ENCODE assay signal across 29 cellular contexts in genomic region chr3:192827208-192827607, GRCh38.
A peak's percentile ranks its signal among the peaks of the same experiment; 100 is the strongest.
DNase-seq lines count a peak whose midpoint lies in the region; ATAC-seq, FAIRE-seq and TF ChIP-seq lines count a peak whose summit lies in the region.
"Had no signal": no experiment of that assay in that cellular context is flagged by ENCODE, and none has a peak within 500 bp of the region (broad histone marks: within the 10 kb centered on the region; RNA-seq: fewer than 3 reads in every experiment).

No MANE protein-coding gene starts in this region.

- H2AFZ ChIP-seq in mammary epithelial cell (ENCODE audit: low read depth, low read length) = no peak overlapping the region

- no peak overlapping the region for H3K4me2 ChIP-seq in mammary epithelial cell (ENCODE audit: insufficient read depth, low read depth, low read length)
- H3K4me2 ChIP-seq: smooth muscle cell had no signal

- H3K27ac Mint-ChIP-seq in stimulated activated effector memory CD8-positive, alpha-beta T cell treated with anti-CD3 and anti-CD28 coated beads, Interleukin-12 subunit alpha, Interleukin-12 subunit beta, amount 100 ng/mL, for 72 hours = no peak overlapping the region
- H3K27ac Mint-ChIP-seq: activated B cell treated with CpG ODN at 0.5 μM for 24 hours; activated naive CD4-positive, alpha-beta T cell treated with anti-CD3 and anti-CD28 coated beads, Interleukin-2, amount 50 U/mL, for 24 hours; activated T-helper 1 cell treated with anti-CD3 and anti-CD28 coated beads, Interleukin-12 subunit alpha, Interleukin-12 subunit beta, Interleukin-2, Interleukin-4 antibody, amounts not matched to agents 30 ng/mL and 10 ng/mL and 1 ng/mL, durations not matched to agents 14 hours and 24 hours and 36 hours; dendritic cell treated with granulocyte-macrophage colony-stimulating factor and Interleukin-4, amounts not matched to agents 40 ng/mL and 50 ng/mL, for 4 days; mesothelial cell of epicardium; naive thymus-derived CD8-positive, alpha-beta T cell had no signal

- H3K9me3 ChIP-seq in mammary epithelial cell (replicated peaks; ENCODE audit: insufficient read depth, low read length) = no peaks in the 10 kb centered on the region
- no peaks in the 10 kb centered on the region for H3K9me3 ChIP-seq in breast epithelium
- H3K9me3 ChIP-seq in MG63 = no peaks in the 10 kb centered on the region
- H3K9me3 ChIP-seq: transverse colon had no signal

- H3K4me1 ChIP-seq in mammary epithelial cell (ENCODE audit: insufficient read depth, low read length) (peaks cover 5% of the 10 kb centered on the region), breast epithelium (peaks cover 6 to 12% of the 10 kb centered on the region in 2 donors)

- TF ChIP-seq CTCF in mammary epithelial cell (conservative IDR thresholded peaks at IDR 0.05 in 1 of 2, IDR thresholded peaks at IDR 0.05 in 1 of 2; ENCODE audit: extremely low read depth in 1 of 2, insufficient read depth in 1 of 2, low read depth in 1 of 2, low read length in 2 of 2) (no peak), breast epithelium (IDR thresholded peaks at IDR 0.05) (no peak), fibroblast of mammary gland (conservative IDR thresholded peaks at IDR 0.05; ENCODE audit: control insufficient read depth, insufficient read depth, low read depth, low read length) (no peak)

- TF ChIP-seq POLR2A in breast epithelium (IDR thresholded peaks at IDR 0.05) = no peak
- no peak for TF ChIP-seq POLR2A in GM12892 (IDR thresholded peaks at IDR 0.05; ENCODE audit: low read depth, low read length)

- intact Hi-C loops in mammary epithelial cell (cut with micrococcal nuclease) (no loop called here), breast epithelium (cut with DNase I; ENCODE audit: low total_unique reads) (no loop called here)

- 93% methylated on average over 4 of the region's 4 CpGs for WGBS in mammary epithelial cell (ENCODE audit: low coverage, missing lambda C conversion rate)

- H3K9me3 Mint-ChIP-seq in stimulated activated effector memory CD8-positive, alpha-beta T cell treated with anti-CD3 and anti-CD28 coated beads, Interleukin-12 subunit alpha, Interleukin-12 subunit beta, amount 100 ng/mL, for 72 hours = peaks cover 5% of the 10 kb centered on the region
- H3K9me3 Mint-ChIP-seq: activated B cell treated with CpG ODN at 0.5 μM for 24 hours; activated T-helper 1 cell treated with anti-CD3 and anti-CD28 coated beads, Interleukin-12 subunit alpha, Interleukin-12 subunit beta, Interleukin-2, Interleukin-4 antibody, amounts not matched to agents 30 ng/mL and 10 ng/mL and 1 ng/mL, durations not matched to agents 14 hours and 24 hours and 36 hours; dendritic cell treated with granulocyte-macrophage colony-stimulating factor and Interleukin-4, amounts not matched to agents 40 ng/mL and 50 ng/mL, for 4 days; mesothelial cell of epicardium had no signal

- H3K36me3 Mint-ChIP-seq in stimulated activated effector memory CD8-positive, alpha-beta T cell treated with anti-CD3 and anti-CD28 coated beads, Interleukin-12 subunit alpha, Interleukin-12 subunit beta, amount 100 ng/mL, for 72 hours = no peaks in the 10 kb centered on the region
- H3K36me3 Mint-ChIP-seq: activated naive CD4-positive, alpha-beta T cell treated with anti-CD3 and anti-CD28 coated beads, Interleukin-2, amount 50 U/mL, for 24 hours; mesothelial cell of epicardium; naive thymus-derived CD8-positive, alpha-beta T cell had no signal

- peaks cover 21% of the 10 kb centered on the region for H3K4me1 Mint-ChIP-seq in stimulated activated effector memory CD8-positive, alpha-beta T cell treated with anti-CD3 and anti-CD28 coated beads, Interleukin-12 subunit alpha, Interleukin-12 subunit beta, amount 100 ng/mL, for 72 hours
- H3K4me1 Mint-ChIP-seq: activated B cell treated with CpG ODN at 0.5 μM for 24 hours; naive thymus-derived CD8-positive, alpha-beta T cell had no signal

- H3K9ac ChIP-seq in mammary epithelial cell (ENCODE audit: insufficient read depth, low read length) = no peak overlapping the region

- DNase-seq in mammary epithelial cell = peak; percentile 63
- DNase-seq in breast epithelium (ENCODE audit: low spot score in 2 of 2) = no peak
- peak; percentile 86 for DNase-seq in MG63
- peak; percentile 49 for DNase-seq in fibroblast of mammary gland (ENCODE audit: low read depth)
- no peak for DNase-seq in stimulated activated effector memory CD8-positive, alpha-beta T cell treated with anti-CD3 and anti-CD28 coated beads, Interleukin-12 subunit alpha, Interleukin-12 subunit beta, amount 100 ng/mL, for 72 hours (ENCODE audit: low spot score in 2 of 2)
- DNase-seq in COR-L47 (lab: John Stamatoyannopoulos, UW) = no peak
- no peak for DNase-seq in HT-29 (ENCODE audit: low spot score)
- DNase-seq in GM12892 (ENCODE audit: insufficient read length) = no peak
- DNase-seq: activated B cell treated with CpG ODN at 0.5 μM for 24 hours; activated CD4-positive, alpha-beta T cell treated with anti-CD3 and anti-CD28 coated beads, Interleukin-2, amount 50 U/mL, for 4 hours; anterior cingulate cortex; central memory CD4-positive, alpha-beta T cell; KBM-7; naive thymus-derived CD8-positive, alpha-beta T cell; NCI-H1436 treated with DMSO at 0.1 percent for 48 hours; NCI-H82; SIG-M5; stimulated activated CD4-positive, alpha-beta T cell treated with anti-CD3 and anti-CD28 coated beads, Interleukin-1b, Interleukin-23, amount 100 ng/mL, for 48 hours; stimulated activated CD8-positive, alpha-beta memory T cell treated with anti-CD3 and anti-CD28 coated beads, Interleukin-4, amount 100 ng/mL, for 48 hours; transverse colon had no signal

- no TSS peak for BruUV-seq in mammary epithelial cell (replicated peaks; lab: Mats Ljungman, UMichigan)

- peak; percentile 65 for ATAC-seq in stimulated activated effector memory CD8-positive, alpha-beta T cell treated with anti-CD3 and anti-CD28 coated beads, Interleukin-12 subunit alpha, Interleukin-12 subunit beta, amount 100 ng/mL, for 72 hours
- ATAC-seq: HCT116; left lobe of liver; naive thymus-derived CD8-positive, alpha-beta T cell had no signal

- in situ Hi-C loops in mammary epithelial cell (cut with MboI; ENCODE audit: low sequenced_read_pairs in 2 of 2) = loop anchor here in 1 of 2 donors (10.0 kb wide), 1 partner anchor 88 kb away; the partner anchor contains the start of gene MB21D2

- H3K27ac ChIP-seq in mammary epithelial cell (ENCODE audit: insufficient read depth, low read depth, low read length) = no peak overlapping the region
- H3K27ac ChIP-seq in breast epithelium = no peak overlapping the region
- H3K27ac ChIP-seq: transverse colon had no signal

- no peaks in the 10 kb centered on the region for H3K36me3 ChIP-seq in mammary epithelial cell (ENCODE audit: insufficient read depth, low read length)
- H3K36me3 ChIP-seq in breast epithelium = no peaks in the 10 kb centered on the region
- no peaks in the 10 kb centered on the region for H3K36me3 ChIP-seq in MG63
- H3K36me3 ChIP-seq: transverse colon had no signal

- no peaks in the 10 kb centered on the region for H4K20me1 ChIP-seq in mammary epithelial cell (ENCODE audit: insufficient read depth, low read length)

- H3K4me3 ChIP-seq in mammary epithelial cell (replicated peaks in 1 of 3; ENCODE audit: insufficient read depth in 1 of 3, low read depth in 2 of 3, low read length in 3 of 3) (no peak overlapping the region), breast epithelium (no peak overlapping the region), MG63 (no peak overlapping the region), fibroblast of mammary gland (ENCODE audit: control insufficient read depth, low read depth, low read length) (no peak overlapping the region)
- H3K4me3 ChIP-seq: smooth muscle cell, transverse colon had no signal

- peaks cover 4% of the 10 kb centered on the region for H3K79me2 ChIP-seq in mammary epithelial cell (ENCODE audit: insufficient read depth, low read length)

- H3K4me3 Mint-ChIP-seq in stimulated activated effector memory CD8-positive, alpha-beta T cell treated with anti-CD3 and anti-CD28 coated beads, Interleukin-12 subunit alpha, Interleukin-12 subunit beta, amount 100 ng/mL, for 72 hours = no peak overlapping the region
- H3K4me3 Mint-ChIP-seq: activated B cell treated with CpG ODN at 0.5 μM for 24 hours; activated naive CD4-positive, alpha-beta T cell treated with anti-CD3 and anti-CD28 coated beads, Interleukin-2, amount 50 U/mL, for 24 hours; activated T-helper 1 cell treated with anti-CD3 and anti-CD28 coated beads, Interleukin-12 subunit alpha, Interleukin-12 subunit beta, Interleukin-2, Interleukin-4 antibody, amounts not matched to agents 30 ng/mL and 10 ng/mL and 1 ng/mL, durations not matched to agents 14 hours and 24 hours and 36 hours; dendritic cell treated with granulocyte-macrophage colony-stimulating factor and Interleukin-4, amounts not matched to agents 40 ng/mL and 50 ng/mL, for 4 days; mesothelial cell of epicardium; naive thymus-derived CD8-positive, alpha-beta T cell had no signal

- dilution Hi-C loops in mammary epithelial cell (cut with HindIII; ENCODE audit: low sequenced_read_pairs) = no loop called here

- no peak for FAIRE-seq in GM12892 (lab: Jason Lieb, UNC)
- FAIRE-seq: endometrium, HTR-8/SVneo had no signal

- H3K27me3 ChIP-seq in mammary epithelial cell (ENCODE audit: insufficient read depth, low read length) (no peaks in the 10 kb centered on the region), breast epithelium (no peaks in the 10 kb centered on the region), MG63 (no peaks in the 10 kb centered on the region)
- H3K27me3 ChIP-seq: transverse colon had no signal

- CTCF ChIA-PET in mammary epithelial cell (lab: Charles Lee; ENCODE audit: low non-redundant PET) = interaction anchor here (0.7 kb wide), 1 partner anchor 74 kb away, joined by 3 read pairs; no protein-coding TSS in a partner anchor

Comparison
In these comparisons a context has a peak if more than half of its experiments do, and no peak if none do; other contexts are left out.
1. DNase-seq: peak in mammary epithelial cell (single experiment), MG63 (single experiment) and fibroblast of mammary gland (single experiment); none in breast epithelium (0 of 2), stimulated activated effector memory CD8-positive, alpha-beta T cell treated with anti-CD3 and anti-CD28 coated beads, Interleukin-12 subunit alpha, Interleukin-12 subunit beta, amount 100 ng/mL, for 72 hours (0 of 2), COR-L47 (single experiment), HT-29 (single experiment) and GM12892 (single experiment).